10 cellular contexts compared by ENCODE assay signal in genomic region chr11:63761870-63762661, GRCh38. TPM values are rescaled to one million over a fixed set of nuclear protein-coding genes. Genes with fewer than 3 reads are reported as not detected.
A peak's percentile ranks its signal among the peaks of the same experiment; 100 is the strongest.
DNase-seq lines count a peak whose midpoint lies in the region; ATAC-seq and TF ChIP-seq lines count a peak whose summit lies in the region.
"Had no signal": no experiment of that assay in that cellular context is flagged by ENCODE, and none has a peak within 500 bp of the region (broad histone marks: within the 10 kb centered on the region; RNA-seq: fewer than 3 reads in every experiment).

No MANE protein-coding gene starts in this region.

- peaks cover 93% of the 10 kb centered on the region for H4K20me1 ChIP-seq in neural progenitor cell (ENCODE audit: low read depth)

- no peaks in the 10 kb centered on the region for H3K9me3 Mint-ChIP-seq in neural progenitor cell
- no peaks in the 10 kb centered on the region for H3K9me3 Mint-ChIP-seq in CD4-positive, alpha-beta T cell

- CTCF ChIA-PET in A673 (lab: Charles Lee) = no interaction called here
- CTCF ChIA-PET in CD4-positive, alpha-beta T cell (lab: Charles Lee) = no interaction called here

- H3K4me1 ChIP-seq in A673 (ENCODE audit: insufficient read depth, low read length, poor library complexity, severe bottlenecking) (peaks cover 69% of the 10 kb centered on the region), NT2/D1 (ENCODE audit: insufficient read depth, insufficient read length) (peaks cover 22% of the 10 kb centered on the region), neural progenitor cell (peaks cover 41% of the 10 kb centered on the region), SJCRH30 (peaks cover 4% of the 10 kb centered on the region; the same call in 1 of the 2 replicates)

- H3K27ac Mint-ChIP-seq in neural progenitor cell = peak overlapping the region; percentile 65
- no peak overlapping the region for H3K27ac Mint-ChIP-seq in CD4-positive, alpha-beta T cell
- H3K27ac Mint-ChIP-seq: B cell had no signal

- intact Hi-C loops in A673 (cut with micrococcal nuclease; ENCODE audit: unreplicated experiment) = loop anchor here (10.0 kb wide), 1 partner anchor 223 kb away; the partner anchor contains the start of gene OTUB1
- intact Hi-C loops in CD4-positive, alpha-beta T cell (cut with DNase I, micrococcal nuclease) = loop anchor here in 1 of 2 experiments (10.0 kb wide), 1 partner anchor 143 kb away; no protein-coding TSS in a partner anchor

- H3K36me3 Mint-ChIP-seq in neural progenitor cell = peaks cover 15% of the 10 kb centered on the region
- peaks cover 13% of the 10 kb centered on the region for H3K36me3 Mint-ChIP-seq in CD4-positive, alpha-beta T cell (ENCODE audit: low read depth)

- H3K4me3 ChIP-seq in A673 (ENCODE audit: low read depth, low read length, poor library complexity, severe bottlenecking) = peak overlapping the region; percentile 63
- H3K4me3 ChIP-seq in NT2/D1 (ENCODE audit: insufficient read length, low read depth) = peak overlapping the region; percentile 92
- peak overlapping the region; percentile 50 for H3K4me3 ChIP-seq in fibroblast of villous mesenchyme (ENCODE audit: low read depth, low read length)
- H3K4me3 ChIP-seq in neural progenitor cell = peak overlapping the region; percentile 62
- H3K4me3 ChIP-seq in SJCRH30 = no peak overlapping the region

- H2AFZ ChIP-seq in neural progenitor cell (replicated peaks) = no peak overlapping the region

- H3K4me3 Mint-ChIP-seq in neural progenitor cell = peak overlapping the region; percentile 82
- H3K4me3 Mint-ChIP-seq in CD4-positive, alpha-beta T cell = no peak overlapping the region
- H3K4me3 Mint-ChIP-seq: B cell had no signal

- H3K4me1 Mint-ChIP-seq in neural progenitor cell = peaks cover 43% of the 10 kb centered on the region
- no peaks in the 10 kb centered on the region for H3K4me1 Mint-ChIP-seq in CD4-positive, alpha-beta T cell (ENCODE audit: low read depth)

- H3K79me2 ChIP-seq in neural progenitor cell (ENCODE audit: low read depth) = peaks cover 87% of the 10 kb centered on the region

- TF ChIP-seq CTCF in A673 (conservative IDR thresholded peaks at IDR 0.05; ENCODE audit: low read depth, low read length) (no peak), fibroblast of villous mesenchyme (IDR thresholded peaks at IDR 0.05; ENCODE audit: insufficient read depth, low read depth, low read length) (no peak), neural progenitor cell (IDR thresholded peaks at IDR 0.05) (no peak)
- no peak for TF ChIP-seq CTCF in CD4-positive, alpha-beta T cell (IDR thresholded peaks at IDR 0.05)

- POLR2A ChIA-PET in A673 (lab: Charles Lee; ENCODE audit: low non-redundant PET) = interaction anchor here (1.0 kb wide), 1 partner anchor 76 kb away, joined by 3 read pairs; no protein-coding TSS in a partner anchor
- POLR2A ChIA-PET in CD4-positive, alpha-beta T cell (lab: Charles Lee) = no interaction called here

- peak; percentile 94 for DNase-seq in A673 (ENCODE audit: low spot score)
- peak; percentile 80 for DNase-seq in NT2/D1 (ENCODE audit: low read depth, low spot score)
- DNase-seq in fibroblast of villous mesenchyme (ENCODE audit: low read depth) = no peak
- DNase-seq in neural progenitor cell (ENCODE audit: low spot score) = peak; percentile 90
- no peak for DNase-seq in cerebellar nuclear complex (lab: John Stamatoyannopoulos, UW)
- no peak for DNase-seq in CD4-positive, alpha-beta T cell
- no peak for DNase-seq in SJCRH30
- DNase-seq: T-helper 2 cell had no signal

- no peak for ATAC-seq in CD4-positive, alpha-beta T cell (ENCODE audit: poor library complexity)
- no peak for ATAC-seq in HG03045 (IDR thresholded peaks at IDR 0.05; ENCODE audit: unreplicated experiment)

- H3K27me3 Mint-ChIP-seq in neural progenitor cell (ENCODE audit: insufficient read depth, low read depth) = peaks cover 18% of the 10 kb centered on the region
- no peaks in the 10 kb centered on the region for H3K27me3 Mint-ChIP-seq in CD4-positive, alpha-beta T cell
- H3K27me3 Mint-ChIP-seq: B cell had no signal

- H3K27ac ChIP-seq in A673 (ENCODE audit: low read depth, low read length, poor library complexity, severe bottlenecking) (peak overlapping the region; percentile 81), neural progenitor cell (peak overlapping the region; percentile 85), SJCRH30 (no peak overlapping the region)
- H3K27ac ChIP-seq in CD4-positive, alpha-beta T cell (ENCODE audit: low read depth, low read length) = no peak overlapping the region

- BruUV-seq in A673 (replicated peaks; lab: Mats Ljungman, UMichigan) = TSS peak; percentile 31

- H3K27me3 ChIP-seq in A673 (replicated peaks; ENCODE audit: insufficient read depth, low read depth, low read length, poor library complexity) (no peaks in the 10 kb centered on the region), NT2/D1 (ENCODE audit: insufficient read depth, insufficient read length) (no peaks in the 10 kb centered on the region), neural progenitor cell (no peaks in the 10 kb centered on the region), SJCRH30 (no peaks in the 10 kb centered on the region)
- no peaks in the 10 kb centered on the region for H3K27me3 ChIP-seq in CD4-positive, alpha-beta T cell (ENCODE audit: control insufficient read depth, insufficient read depth, low read length)

- H3K9ac ChIP-seq in NT2/D1 (ENCODE audit: insufficient read length, low read depth) = peak overlapping the region; percentile 99
- no peak overlapping the region for H3K9ac ChIP-seq in neural progenitor cell

- H3K4me2 ChIP-seq in neural progenitor cell = peak overlapping the region; percentile 92

- H3K9me3 ChIP-seq in A673 (ENCODE audit: low read depth, low read length, poor library complexity, severe bottlenecking) (no peaks in the 10 kb centered on the region), NT2/D1 (ENCODE audit: insufficient read depth, low read length) (no peaks in the 10 kb centered on the region), neural progenitor cell (ENCODE audit: low read depth) (no peaks in the 10 kb centered on the region), SJCRH30 (replicated peaks) (no peaks in the 10 kb centered on the region)
- no peaks in the 10 kb centered on the region for H3K9me3 ChIP-seq in CD4-positive, alpha-beta T cell (ENCODE audit: control insufficient read depth, low read length)

- peaks cover 96% of the 10 kb centered on the region for H3F3A ChIP-seq in neural progenitor cell (ENCODE audit: low read depth)

- H3K36me3 ChIP-seq in A673 (ENCODE audit: insufficient read depth, low read length, poor library complexity, severe bottlenecking) (peaks cover 39% of the 10 kb centered on the region), NT2/D1 (ENCODE audit: insufficient read depth, insufficient read length, low read length) (peaks cover 59% of the 10 kb centered on the region), neural progenitor cell (peaks cover 7% of the 10 kb centered on the region), SJCRH30 (peaks cover 22% of the 10 kb centered on the region)

RNA-seq across cellular contexts. Expression of gene ZFTA, which starts 6.5 kb away (rescaled TPM):
- total RNA-seq in A673 (2021) (32.4 and 36.1 TPM in 2 replicates), fibroblast of villous mesenchyme (12.2 and 16.0 TPM in 2 replicates), neural progenitor cell (ENCODE audit: low replicate concordance) (22.5 and 42.6 TPM in 2 replicates)
- total RNA-seq in CD4-positive, alpha-beta T cell = 1 to 10 TPM in 1 of 2 experiments, under 1 TPM in 1; 0.95 to 1.0 TPM
- total RNA-seq in SJCRH30 (2014; rRNA removed; shearing (Covaris generic)) = 20.3 and 21.7 TPM in 2 replicates

RNA-seq across cellular contexts. Expression of gene SPINDOC, which starts 51.2 kb away (rescaled TPM):
- total RNA-seq in A673 (2021) (91.1 and 94.5 TPM in 2 replicates), fibroblast of villous mesenchyme (24.2 and 25.4 TPM in 2 replicates), neural progenitor cell (ENCODE audit: low replicate concordance) (27.2 and 80.0 TPM in 2 replicates)
- 1 to 10 TPM; 4.0 to 4.8 TPM for total RNA-seq in CD4-positive, alpha-beta T cell
- total RNA-seq in SJCRH30 (2014; rRNA removed; shearing (Covaris generic)) = 61.6 and 63.7 TPM in 2 replicates

Comparison
In these comparisons a context has a peak if more than half of its experiments do, and no peak if none do; other contexts are left out.
1. DNase-seq: peak in A673 (single experiment), NT2/D1 (single experiment) and neural progenitor cell (single experiment); none in fibroblast of villous mesenchyme (single experiment), cerebellar nuclear complex (0 of 2), CD4-positive, alpha-beta T cell (0 of 10) and SJCRH30 (0 of 2).
2. H3K27ac ChIP-seq: peak in A673 (single experiment) and neural progenitor cell (single experiment); none in CD4-positive, alpha-beta T cell (single experiment) and SJCRH30 (single experiment).